25 cellular contexts compared by ENCODE assay signal in the genomic region with DNA sequence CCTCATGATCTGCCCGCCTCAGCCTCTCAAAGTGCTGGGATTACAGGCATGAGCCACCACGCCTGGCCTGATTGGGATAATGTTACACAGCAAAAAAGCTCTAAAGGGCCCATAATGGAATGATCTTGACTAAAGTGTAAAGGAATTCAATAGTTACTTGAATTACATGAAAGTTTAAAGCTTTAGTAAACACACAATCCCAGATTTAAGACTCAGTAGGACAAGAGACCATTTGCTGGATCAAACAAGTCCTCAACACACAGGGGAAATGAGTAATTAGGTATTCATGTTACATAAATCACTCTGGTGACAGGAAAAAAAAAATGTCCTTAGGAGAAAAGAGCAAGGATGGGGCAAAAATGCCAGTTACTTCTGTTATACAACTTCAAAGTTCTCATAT.
A peak's percentile ranks its signal among the peaks of the same experiment; 100 is the strongest.
DNase-seq lines count a peak whose midpoint lies in the region; ATAC-seq and TF ChIP-seq lines count a peak whose summit lies in the region.
"Had no signal": no experiment of that assay in that cellular context is flagged by ENCODE, and none has a peak within 500 bp of the region (broad histone marks: within the 10 kb centered on the region; RNA-seq: fewer than 3 reads in every experiment).

No MANE protein-coding gene starts in this region.

- no peak for TF ChIP-seq CTCF in epithelial cell of esophagus (IDR thresholded peaks at IDR 0.05; ENCODE audit: insufficient read depth, low read depth, low read length, missing control alignments)

- DNase-seq in ELR (ENCODE audit: low read depth) (peak; percentile 63), NCI-H2171 (lab: John Stamatoyannopoulos, UW) (peak; percentile 0), epithelial cell of esophagus (ENCODE audit: low read depth) (peak; percentile 16), stromal cell of bone marrow (ENCODE audit: low read depth) (peak; percentile 4), left cardiac atrium (no peak), DMS79 treated with DMSO at 0.1 percent for 48 hours (lab: John Stamatoyannopoulos, UW) (no peak)
- DNase-seq: activated CD4-positive, alpha-beta memory T cell treated with anti-CD3 and anti-CD28 coated beads for 36 hours; activated CD4-positive, alpha-beta T cell treated with anti-CD3 and anti-CD28 coated beads for 1 hour; activated naive CD4-positive, alpha-beta T cell treated with Interleukin-2 at 50 U/mL for 16 hours; AML-193; CD8-positive, alpha-beta T cell; cerebellar nuclear complex; immature natural killer cell; KG1; MG63; NCI-H1930; NCI-H524 treated with DMSO at 0.1 percent for 48 hours; ovary; PC-3; SHP77; stimulated activated naive B cell treated with anti-CD40 and anti-IgM and Interleukin-4, amounts not matched to agents 10 μg/mL and 1 μg/mL and 100 μg/mL, for 72 hours; T-helper 17 cell; upper lobe of left lung had no signal

- no peak for ATAC-seq in left cardiac atrium
- ATAC-seq in GM21515 (IDR thresholded peaks at IDR 0.05; ENCODE audit: unreplicated experiment), result no peak
- ATAC-seq: CD8-positive, alpha-beta T cell; left lobe of liver; PC-3; stimulated activated naive B cell treated with anti-CD40 and anti-IgM and Interleukin-4, amounts not matched to agents 10 μg/mL and 1 μg/mL and 100 μg/mL, for 72 hours; T-helper 17 cell had no signal

- intact Hi-C loops in left cardiac atrium (cut with DNase I), result no loop called here

- no peak overlapping the region for H3K4me3 ChIP-seq in epithelial cell of esophagus (ENCODE audit: low read length)
- H3K4me3 ChIP-seq: MG63, ovary, upper lobe of left lung had no signal

Comparison
In these comparisons a context has a peak if more than half of its experiments do, and no peak if none do; other contexts are left out.
1. DNase-seq: peak in ELR (single experiment), NCI-H2171 (single experiment), epithelial cell of esophagus (single experiment) and stromal cell of bone marrow (single experiment); none in left cardiac atrium (single experiment) and DMS79 treated with DMSO at 0.1 percent for 48 hours (single experiment).